In the genomic region with DNA sequence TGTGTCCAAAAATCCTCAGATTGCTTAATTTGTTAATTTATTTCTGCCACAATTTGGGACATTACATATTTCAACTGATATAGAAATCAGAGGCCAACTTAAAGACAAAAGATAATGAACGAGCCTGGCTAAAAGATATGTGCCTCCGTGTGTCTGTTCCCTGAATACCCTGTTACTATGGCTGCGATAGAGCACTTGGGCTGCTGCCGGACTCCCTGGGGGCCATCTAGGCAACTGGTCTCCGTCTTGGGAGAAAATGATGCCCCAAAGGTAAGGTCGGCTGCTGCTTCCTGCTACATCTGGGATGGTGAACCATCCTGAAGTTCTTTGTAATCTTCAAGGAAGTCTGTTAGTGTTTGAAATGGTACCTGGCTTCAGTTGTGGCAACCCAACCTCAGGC, we compare ENCODE assay signal across 25 cellular contexts.
DNase-seq lines count a peak whose midpoint lies in the region; ATAC-seq and TF ChIP-seq lines count a peak whose summit lies in the region.
"Had no signal": no experiment of that assay in that cellular context is flagged by ENCODE, and none has a peak within 500 bp of the region (broad histone marks: within the 10 kb centered on the region; RNA-seq: fewer than 3 reads in every experiment).

No MANE protein-coding gene starts in this region.

- ATAC-seq in GM23338 (peak; percentile 72), thoracic aorta (ENCODE audit: insufficient number of reproducible peaks, low FRiP score, low read depth) (no peak), HG03196 (IDR thresholded peaks at IDR 0.05; ENCODE audit: unreplicated experiment) (no peak)
- ATAC-seq in activated naive CD4-positive, alpha-beta T cell treated with anti-CD3 and anti-CD28 coated beads, Interleukin-2, amount 50 U/mL, for 72 hours, result no peak
- ATAC-seq: A549, Right ventricle myocardium inferior, SK-N-SH treated with all-trans-retinoic acid at 6 μM for 48 hours had no signal

- no peak overlapping the region for H2BK15ac ChIP-seq in mesendoderm (replicated peaks; ENCODE audit: low read depth)

- peaks cover 21% of the 10 kb centered on the region for H3K36me3 Mint-ChIP-seq in GM23338 (ENCODE audit: low read depth)
- peaks cover 47% of the 10 kb centered on the region for H3K36me3 Mint-ChIP-seq in activated T-helper 1 cell treated with anti-CD3 and anti-CD28 coated beads, Interleukin-12 subunit alpha, Interleukin-12 subunit beta, Interleukin-2, Interleukin-4 antibody, amounts not matched to agents 30 ng/mL and 10 ng/mL and 1 ng/mL, durations not matched to agents 14 hours and 24 hours and 36 hours (ENCODE audit: low read depth)
- H3K36me3 Mint-ChIP-seq in nephron progenitor cell (ENCODE audit: low read depth), result peaks cover 36% of the 10 kb centered on the region
- H3K36me3 Mint-ChIP-seq in activated naive CD4-positive, alpha-beta T cell treated with anti-CD3 and anti-CD28 coated beads, Interleukin-2, amount 50 U/mL, for 72 hours, result peaks cover 10 to 18% of the 10 kb centered on the region in 2 donors

- H3K4me1 ChIP-seq in GM23338 (ENCODE audit: insufficient read depth) (no peaks in the 10 kb centered on the region), thoracic aorta (ENCODE audit: control insufficient read depth in 1 of 2, low read depth in 2 of 2) (peaks cover 38 to 70% of the 10 kb centered on the region in 2 donors), mesendoderm (ENCODE audit: control insufficient read depth, low read depth, low read length) (no peaks in the 10 kb centered on the region)
- H3K4me1 ChIP-seq: A549; BLaER1 treated with 17β-estradiol and CSF1 and Interleukin-3, amounts not matched to agents 10 nM and 100 nM; SJCRH30 had no signal

- no peak overlapping the region for H3K27ac ChIP-seq in GM23338 (ENCODE audit: low read depth)
- H3K27ac ChIP-seq in thoracic aorta, result peak overlapping the region; percentile 64 to 77
- no peak overlapping the region for H3K27ac ChIP-seq in mesendoderm (ENCODE audit: low read depth, low read length)
- H3K27ac ChIP-seq: A549; BLaER1 treated with 17β-estradiol and CSF1 and Interleukin-3, amounts not matched to agents 10 nM and 100 nM; PC-9; SJCRH30 had no signal

- H4K8ac ChIP-seq in mesendoderm (ENCODE audit: low read depth, low read length), result no peak overlapping the region

- peaks cover 5% of the 10 kb centered on the region; the same call in 1 of the 2 replicates for H4K20me1 ChIP-seq in GM23338 (replicated peaks; ENCODE audit: insufficient read depth)

- H2BK5ac ChIP-seq in mesendoderm (ENCODE audit: low read length), result no peak overlapping the region

- H3K4me3 ChIP-seq in GM23338 (no peak overlapping the region), thoracic aorta (peak overlapping the region; percentile 20), mesendoderm (ENCODE audit: low read length) (no peak overlapping the region)
- H3K4me3 ChIP-seq: A549; BLaER1 treated with 17β-estradiol and CSF1 and Interleukin-3, amounts not matched to agents 10 nM and 100 nM; PC-9; SJCRH30 had no signal

- no peak overlapping the region for H3K9ac ChIP-seq in mesendoderm (ENCODE audit: low read length)
- H3K9ac ChIP-seq: BLaER1 treated with 17β-estradiol and CSF1 and Interleukin-3, amounts not matched to agents 10 nM and 100 nM had no signal

- no peak overlapping the region for H3K18ac ChIP-seq in mesendoderm (ENCODE audit: low read length)

- no peak overlapping the region for H2BK120ac ChIP-seq in mesendoderm (ENCODE audit: low read depth, low read length)

- H2AFZ ChIP-seq in GM23338, result no peak overlapping the region
- H2AFZ ChIP-seq: PC-9 had no signal

- peaks cover 5% of the 10 kb centered on the region; the same call in 1 of the 2 replicates for H3K79me2 ChIP-seq in GM23338 (replicated peaks; ENCODE audit: insufficient read depth)
- no peaks in the 10 kb centered on the region for H3K79me2 ChIP-seq in mesendoderm (ENCODE audit: control insufficient read depth, insufficient read depth, low read length)

- no peaks in the 10 kb centered on the region for H3K9me3 ChIP-seq in thoracic aorta
- H3K9me3 ChIP-seq: A549; BLaER1 treated with 17β-estradiol and CSF1 and Interleukin-3, amounts not matched to agents 10 nM and 100 nM; SJCRH30 had no signal

- H3K27me3 ChIP-seq in GM23338 (ENCODE audit: insufficient read depth) (no peaks in the 10 kb centered on the region), thoracic aorta (replicated peaks; ENCODE audit: insufficient read depth) (no peaks in the 10 kb centered on the region), mesendoderm (ENCODE audit: insufficient read depth, low read length, poor library complexity) (no peaks in the 10 kb centered on the region)
- H3K27me3 ChIP-seq: BLaER1 treated with 17β-estradiol and CSF1 and Interleukin-3, amounts not matched to agents 10 nM and 100 nM; SJCRH30 had no signal

- no CpG with 5 or more reads among the region's 6 CpGs for whole genome bisulfite sequencing in mesendoderm (ENCODE audit: extremely low coverage, insufficient coverage, low lambda C conversion rate)

- no peak overlapping the region for H4K5ac ChIP-seq in mesendoderm (ENCODE audit: low read length)

- no peak overlapping the region for H3K4ac ChIP-seq in mesendoderm (ENCODE audit: low read depth, low read length)

- H3K23ac ChIP-seq in mesendoderm (ENCODE audit: low read length), result no peak overlapping the region

- H3K9me3 Mint-ChIP-seq in GM23338 (no peaks in the 10 kb centered on the region), nephron progenitor cell (no peaks in the 10 kb centered on the region)
- H3K9me3 Mint-ChIP-seq in activated T-helper 1 cell treated with anti-CD3 and anti-CD28 coated beads, Interleukin-12 subunit alpha, Interleukin-12 subunit beta, Interleukin-2, Interleukin-4 antibody, amounts not matched to agents 30 ng/mL and 10 ng/mL and 1 ng/mL, durations not matched to agents 14 hours and 24 hours and 36 hours, result no peaks in the 10 kb centered on the region
- no peaks in the 10 kb centered on the region for H3K9me3 Mint-ChIP-seq in activated naive CD4-positive, alpha-beta T cell treated with anti-CD3 and anti-CD28 coated beads, Interleukin-2, amount 50 U/mL, for 72 hours
- H3K9me3 Mint-ChIP-seq: CD4-positive, alpha-beta T cell had no signal

- no peak overlapping the region for H3K4me3 Mint-ChIP-seq in GM23338
- H3K4me3 Mint-ChIP-seq in activated T-helper 1 cell treated with anti-CD3 and anti-CD28 coated beads, Interleukin-12 subunit alpha, Interleukin-12 subunit beta, Interleukin-2, Interleukin-4 antibody, amounts not matched to agents 30 ng/mL and 10 ng/mL and 1 ng/mL, durations not matched to agents 14 hours and 24 hours and 36 hours, result no peak overlapping the region
- no peak overlapping the region for H3K4me3 Mint-ChIP-seq in nephron progenitor cell
- H3K4me3 Mint-ChIP-seq: CD4-positive, alpha-beta T cell had no signal

- H3K9me2 ChIP-seq in GM23338 (ENCODE audit: insufficient read depth), result 0 out of 2 replicates have a peak, but pooled peaks cover 4% of the 10 kb centered on the region

- H3K27ac Mint-ChIP-seq in GM23338, result peak overlapping the region; percentile 52; the same call in 1 of the 2 replicates
- peak overlapping the region; percentile 29 for H3K27ac Mint-ChIP-seq in activated T-helper 1 cell treated with anti-CD3 and anti-CD28 coated beads, Interleukin-12 subunit alpha, Interleukin-12 subunit beta, Interleukin-2, Interleukin-4 antibody, amounts not matched to agents 30 ng/mL and 10 ng/mL and 1 ng/mL, durations not matched to agents 14 hours and 24 hours and 36 hours
- H3K27ac Mint-ChIP-seq in nephron progenitor cell, result peak overlapping the region; percentile 37
- H3K27ac Mint-ChIP-seq in activated naive CD4-positive, alpha-beta T cell treated with anti-CD3 and anti-CD28 coated beads, Interleukin-2, amount 50 U/mL, for 72 hours, result peak overlapping the region in 1 of 2 donors; percentile 89
- H3K27ac Mint-ChIP-seq: CD4-positive, alpha-beta T cell had no signal

- H2AK5ac ChIP-seq in mesendoderm (ENCODE audit: low read length), result no peak overlapping the region

- H3K36me3 ChIP-seq in GM23338 (ENCODE audit: insufficient read depth) (peaks cover 13% of the 10 kb centered on the region; the same call in 1 of the 2 replicates), thoracic aorta (peaks cover 9% of the 10 kb centered on the region), mesendoderm (ENCODE audit: control insufficient read depth, insufficient read depth, low read length) (peaks cover 3% of the 10 kb centered on the region)

- peaks cover 9% of the 10 kb centered on the region; the same call in 2 of the 3 replicates for H3K4me1 Mint-ChIP-seq in GM23338
- peaks cover 36% of the 10 kb centered on the region for H3K4me1 Mint-ChIP-seq in activated T-helper 1 cell treated with anti-CD3 and anti-CD28 coated beads, Interleukin-12 subunit alpha, Interleukin-12 subunit beta, Interleukin-2, Interleukin-4 antibody, amounts not matched to agents 30 ng/mL and 10 ng/mL and 1 ng/mL, durations not matched to agents 14 hours and 24 hours and 36 hours (ENCODE audit: low read depth)
- no peaks in the 10 kb centered on the region for H3K4me1 Mint-ChIP-seq in nephron progenitor cell

- H3K4me2 ChIP-seq in GM23338 (no peak overlapping the region), mesendoderm (ENCODE audit: low read length) (no peak overlapping the region)
- H3K4me2 ChIP-seq: A549; BLaER1 treated with 17β-estradiol and CSF1 and Interleukin-3, amounts not matched to agents 10 nM and 100 nM; PC-9 had no signal

- no peaks in the 10 kb centered on the region for H3F3A ChIP-seq in GM23338 (replicated peaks; ENCODE audit: low read depth)

- peak; percentile 34 for DNase-seq in GM23338 (ENCODE audit: low spot score)
- DNase-seq in activated T-helper 1 cell treated with anti-CD3 and anti-CD28 coated beads, Interleukin-12 subunit alpha, Interleukin-12 subunit beta, Interleukin-2, Interleukin-4 antibody, amounts not matched to agents 30 ng/mL and 10 ng/mL and 1 ng/mL, durations not matched to agents 14 hours and 24 hours and 36 hours (ENCODE audit: low spot score), result no peak
- no peak for DNase-seq in nephron progenitor cell
- no peak for DNase-seq in thoracic aorta (ENCODE audit: low spot score)
- DNase-seq in mesendoderm, result no peak
- DNase-seq in activated naive CD4-positive, alpha-beta T cell treated with anti-CD3 and anti-CD28 coated beads, Interleukin-2, amount 50 U/mL, for 72 hours (ENCODE audit: low spot score in 2 of 2), result no peak
- DNase-seq: AML-193; CD4-positive, alpha-beta T cell; COR-L47; DMS53; GOT3; HCEC 1CT; KBM-7; NCI-H1105 treated with DMSO at 0.1 percent for 48 hours; NCI-H146; NCI-H2029; NCI-H2227 treated with DMSO at 0.1 percent for 48 hours; NCI-H526 treated with DMSO at 0.1 percent for 48 hours; PC-9; SJCRH30 had no signal

- intact Hi-C loops in activated T-helper 1 cell treated with anti-CD3 and anti-CD28 coated beads, Interleukin-12 subunit alpha, Interleukin-12 subunit beta, Interleukin-2, Interleukin-4 antibody, amounts not matched to agents 30 ng/mL and 10 ng/mL and 1 ng/mL, durations not matched to agents 14 hours and 24 hours and 36 hours (cut with micrococcal nuclease), result no loop called here

- H3K27me3 Mint-ChIP-seq in GM23338 (ENCODE audit: insufficient read depth, low read depth, poor library complexity) (no peaks in the 10 kb centered on the region), nephron progenitor cell (ENCODE audit: low read depth, poor library complexity) (no peaks in the 10 kb centered on the region)
- H3K27me3 Mint-ChIP-seq in activated T-helper 1 cell treated with anti-CD3 and anti-CD28 coated beads, Interleukin-12 subunit alpha, Interleukin-12 subunit beta, Interleukin-2, Interleukin-4 antibody, amounts not matched to agents 30 ng/mL and 10 ng/mL and 1 ng/mL, durations not matched to agents 14 hours and 24 hours and 36 hours (ENCODE audit: insufficient read depth), result no peaks in the 10 kb centered on the region
- H3K27me3 Mint-ChIP-seq: CD4-positive, alpha-beta T cell had no signal

- TF ChIP-seq CTCF in GM23338 (conservative IDR thresholded peaks at IDR 0.05; ENCODE audit: low read depth in 2 of 2), result no peak
- TF ChIP-seq CTCF in nephron progenitor cell (IDR thresholded peaks at IDR 0.05), result no peak
- no peak for TF ChIP-seq CTCF in thoracic aorta (IDR thresholded peaks at IDR 0.05)

- H3K79me1 ChIP-seq in mesendoderm (ENCODE audit: low read length), result peaks cover 2% of the 10 kb centered on the region

- no peak overlapping the region for H3K56ac ChIP-seq in mesendoderm (ENCODE audit: low read length)

Comparison
In these comparisons a context has a peak if more than half of its experiments do, and no peak if none do; other contexts are left out.
1. H3K27ac ChIP-seq: peak in thoracic aorta (2 of 2); none in GM23338 (single experiment) and mesendoderm (single experiment).